Comparison of ENCODE assay signal across 12 cellular contexts in the genomic region with DNA sequence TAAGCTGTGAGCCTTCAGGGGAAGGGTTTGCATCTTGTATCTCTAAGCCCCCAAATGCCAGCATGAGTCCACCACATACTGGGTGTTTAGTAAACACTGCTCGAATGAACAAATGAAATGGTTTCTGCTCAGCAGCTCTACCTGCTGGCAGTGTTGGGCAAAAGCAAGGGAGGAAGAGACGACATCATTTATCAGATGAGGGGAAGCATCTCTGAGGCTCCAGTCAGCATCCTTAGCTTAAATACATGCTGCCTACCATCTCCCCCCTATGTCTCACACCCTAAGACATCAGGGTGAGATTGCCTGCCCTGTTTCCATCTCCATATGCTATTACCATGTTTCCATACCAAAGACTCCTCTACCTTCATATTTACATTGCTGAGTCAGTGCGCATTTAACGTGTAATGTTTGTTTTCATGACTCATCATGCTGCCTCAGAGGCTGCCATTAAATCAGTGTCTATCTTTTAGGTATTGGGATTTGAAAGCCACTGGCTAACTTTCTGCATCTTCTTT.
A peak's percentile ranks its signal among the peaks of the same experiment; 100 is the strongest.
DNase-seq lines count a peak whose midpoint lies in the region; ATAC-seq and TF ChIP-seq lines count a peak whose summit lies in the region.
"Had no signal": no experiment of that assay in that cellular context is flagged by ENCODE, and none has a peak within 500 bp of the region (broad histone marks: within the 10 kb centered on the region; RNA-seq: fewer than 3 reads in every experiment).

No MANE protein-coding gene starts in this region.

- H3K4me3 Mint-ChIP-seq in activated CD8-positive, alpha-beta T cell treated with anti-CD3 and anti-CD28 coated beads for 36 hours, result no peak overlapping the region
- no peak overlapping the region for H3K4me3 Mint-ChIP-seq in osteocyte (ENCODE audit: unreplicated experiment)
- H3K4me3 Mint-ChIP-seq: CD4-positive, CD25-positive, alpha-beta regulatory T cell; memory B cell had no signal

- H4K20me1 ChIP-seq in SK-N-SH (ENCODE audit: insufficient read depth) (no peaks in the 10 kb centered on the region), KMS-11 (ENCODE audit: insufficient read depth) (no peaks in the 10 kb centered on the region)

- H3K27me3 Mint-ChIP-seq in activated CD8-positive, alpha-beta T cell treated with anti-CD3 and anti-CD28 coated beads for 36 hours, result peaks cover 10% of the 10 kb centered on the region
- no peaks in the 10 kb centered on the region for H3K27me3 Mint-ChIP-seq in osteocyte (ENCODE audit: unreplicated experiment)

- intact Hi-C loops in activated CD8-positive, alpha-beta T cell treated with anti-CD3 and anti-CD28 coated beads for 36 hours (cut with micrococcal nuclease), result no loop called here

- no peaks in the 10 kb centered on the region for H3K27me3 ChIP-seq in SK-N-SH (ENCODE audit: insufficient read depth)
- no peaks in the 10 kb centered on the region for H3K27me3 ChIP-seq in KMS-11 (ENCODE audit: insufficient read depth, low read depth)
- H3K27me3 ChIP-seq: body of pancreas had no signal

- H3K27ac ChIP-seq in SK-N-SH (ENCODE audit: low read depth in 2 of 2, low read length in 1 of 2) (no peak overlapping the region), KMS-11 (no peak overlapping the region)
- H3K27ac ChIP-seq: body of pancreas had no signal

- H3K9ac ChIP-seq in SK-N-SH, result no peak overlapping the region
- H3K9ac ChIP-seq in KMS-11, result no peak overlapping the region

- H3K79me2 ChIP-seq in SK-N-SH (ENCODE audit: insufficient read depth) (no peaks in the 10 kb centered on the region), KMS-11 (ENCODE audit: insufficient read depth, low read depth) (no peaks in the 10 kb centered on the region)

- H3K27ac Mint-ChIP-seq in activated CD8-positive, alpha-beta T cell treated with anti-CD3 and anti-CD28 coated beads for 36 hours, result no peak overlapping the region
- H3K27ac Mint-ChIP-seq in osteocyte (ENCODE audit: unreplicated experiment), result no peak overlapping the region
- H3K27ac Mint-ChIP-seq: memory B cell had no signal

- no peak overlapping the region for H3K4me3 ChIP-seq in SK-N-SH (ENCODE audit: low read depth in 2 of 2, low read length in 1 of 2)
- H3K4me3 ChIP-seq in KMS-11 (IDR thresholded peaks at IDR 0.05; ENCODE audit: insufficient read depth, low read depth, low read length), result no peak overlapping the region
- H3K4me3 ChIP-seq: body of pancreas had no signal

- no peak for ATAC-seq in SK-N-SH treated with all-trans-retinoic acid at 6 μM for 48 hours
- peak; percentile 34 for ATAC-seq in activated CD8-positive, alpha-beta T cell treated with anti-CD3 and anti-CD28 coated beads for 36 hours
- no peak for ATAC-seq in HG03095 (IDR thresholded peaks at IDR 0.05; ENCODE audit: unreplicated experiment)
- no peak for ATAC-seq in HG02610 (IDR thresholded peaks at IDR 0.05; ENCODE audit: unreplicated experiment)
- ATAC-seq in HG03460 (IDR thresholded peaks at IDR 0.05; ENCODE audit: unreplicated experiment), result no peak
- ATAC-seq: body of pancreas had no signal

- H3K9me2 ChIP-seq in SK-N-SH, result no peaks in the 10 kb centered on the region

- H3F3A ChIP-seq in SK-N-SH (replicated peaks; ENCODE audit: insufficient read depth), result no peaks in the 10 kb centered on the region

- POLR2A ChIA-PET in SK-N-SH (lab: Yijun Ruan, JAX), result interaction anchor here (0.8 kb wide), 1 partner anchor 14 kb away, joined by 3 read pairs; no protein-coding TSS in a partner anchor
- POLR2A ChIA-PET in activated CD8-positive, alpha-beta T cell treated with anti-CD3 and anti-CD28 coated beads for 36 hours (lab: Charles Lee), result interaction anchor here (0.8 kb wide), 1 partner anchor 341 kb away, joined by 3 read pairs; no protein-coding TSS in a partner anchor

- H3K4me2 ChIP-seq in SK-N-SH (no peak overlapping the region), KMS-11 (no peak overlapping the region)

- no peaks in the 10 kb centered on the region for H3K9me3 ChIP-seq in SK-N-SH
- H3K9me3 ChIP-seq: body of pancreas had no signal

- TF ChIP-seq RAD21 in SK-N-SH (IDR thresholded peaks at IDR 0.05; ENCODE audit: low read length), result peak; percentile 61

- DNase-seq in SK-N-SH (peak; percentile 27), osteocyte (ENCODE audit: extremely low spot score, unreplicated experiment) (no peak)
- DNase-seq in activated CD8-positive, alpha-beta T cell treated with anti-CD3 and anti-CD28 coated beads for 36 hours, result peak; percentile 18
- DNase-seq: body of pancreas, SW 1271 had no signal

- no peak for TF ChIP-seq EP300 in SK-N-SH (IDR thresholded peaks at IDR 0.05; ENCODE audit: borderline replicate concordance in 1 of 2, low read depth in 1 of 2, low read length in 1 of 2)

- no peaks in the 10 kb centered on the region for H3K4me1 Mint-ChIP-seq in activated CD8-positive, alpha-beta T cell treated with anti-CD3 and anti-CD28 coated beads for 36 hours (ENCODE audit: low read depth)
- H3K4me1 Mint-ChIP-seq in osteocyte (ENCODE audit: unreplicated experiment), result no peaks in the 10 kb centered on the region
- H3K4me1 Mint-ChIP-seq: CD4-positive, CD25-positive, alpha-beta regulatory T cell; memory B cell had no signal

- TF ChIP-seq CTCF in SK-N-SH (IDR thresholded peaks at IDR 0.05) (no peak), KMS-11 (conservative IDR thresholded peaks at IDR 0.05; ENCODE audit: low read depth, low read length) (peak; percentile 59), osteocyte (IDR thresholded peaks at IDR 0.05) (peak; percentile 12)
- peak; percentile 17 for TF ChIP-seq CTCF in activated CD8-positive, alpha-beta T cell treated with anti-CD3 and anti-CD28 coated beads for 36 hours (IDR thresholded peaks at IDR 0.05)

- H3K4me1 ChIP-seq in SK-N-SH (ENCODE audit: control insufficient read depth in 1 of 2, insufficient read depth in 2 of 2, low read depth in 1 of 2, low read length in 1 of 2) (no peaks in the 10 kb centered on the region), KMS-11 (ENCODE audit: low read depth, poor library complexity, severe bottlenecking) (no peaks in the 10 kb centered on the region)
- H3K4me1 ChIP-seq: body of pancreas had no signal

- no peak overlapping the region for H2AFZ ChIP-seq in SK-N-SH (ENCODE audit: low read depth)
- no peak overlapping the region for H2AFZ ChIP-seq in KMS-11 (ENCODE audit: low read depth)

- H3K36me3 Mint-ChIP-seq in activated CD8-positive, alpha-beta T cell treated with anti-CD3 and anti-CD28 coated beads for 36 hours (ENCODE audit: low read depth), result no peaks in the 10 kb centered on the region
- H3K36me3 Mint-ChIP-seq in osteocyte (ENCODE audit: unreplicated experiment), result no peaks in the 10 kb centered on the region
- H3K36me3 Mint-ChIP-seq: CD4-positive, CD25-positive, alpha-beta regulatory T cell; memory B cell had no signal

- H3K9me3 Mint-ChIP-seq in activated CD8-positive, alpha-beta T cell treated with anti-CD3 and anti-CD28 coated beads for 36 hours, result no peaks in the 10 kb centered on the region
- H3K9me3 Mint-ChIP-seq in osteocyte (ENCODE audit: unreplicated experiment), result peaks cover 18% of the 10 kb centered on the region

- CTCF ChIA-PET in SK-N-SH (lab: Yijun Ruan, JAX), result interaction anchor here (0.6 to 4.8 kb wide), 13 partner anchors 9 to 342 kb away, joined by 3 to 25 read pairs (median 4); no protein-coding TSS in a partner anchor
- CTCF ChIA-PET in activated CD8-positive, alpha-beta T cell treated with anti-CD3 and anti-CD28 coated beads for 36 hours (lab: Charles Lee), result interaction anchor here (0.8 to 2.2 kb wide), 4 partner anchors 49 to 268 kb away, joined by 3 to 16 read pairs (median 4); no protein-coding TSS in a partner anchor

- H3K36me3 ChIP-seq in SK-N-SH (replicated peaks in 1 of 2; ENCODE audit: control insufficient read depth in 1 of 2, insufficient read depth in 2 of 2, low read length in 1 of 2) (no peaks in the 10 kb centered on the region), KMS-11 (ENCODE audit: insufficient read depth) (no peaks in the 10 kb centered on the region)

- 25% methylated on average over 4 of the region's 4 CpGs for WGBS in SK-N-SH (ENCODE audit: low lambda C conversion rate)

TF ChIP-seq in SK-N-SH, 30 proteins besides CTCF, POLR2A, EP300 and RAD21:
- TF ChIP-seq YY1 (IDR thresholded peaks at IDR 0.05; ENCODE audit: low read depth), result no peak
- TF ChIP-seq GABPA (IDR thresholded peaks at IDR 0.05; ENCODE audit: low read depth), result no peak
- TF ChIP-seq MXI1 (IDR thresholded peaks at IDR 0.05; ENCODE audit: low read depth, low read length), result no peak
- TF ChIP-seq SMC3 (IDR thresholded peaks at IDR 0.05; ENCODE audit: low read depth, low read length), result peak; percentile 51; the same call in 1 of the 2 replicates
- no peak for TF ChIP-seq POLR2AphosphoS5 (IDR thresholded peaks at IDR 0.05; ENCODE audit: low read depth, low read length)

TF ChIP-seq in SK-N-SH treated with all-trans-retinoic acid at 6 μM for 48 hours, 23 proteins besides CTCF, POLR2A, EP300 and RAD21 (continues in another document):
- TF ChIP-seq POU6F1 (CRISPR knock-in tag; IDR thresholded peaks at IDR 0.05; ENCODE audit: borderline replicate concordance, low read depth) (no peak), CSDC2 (CRISPR knock-in tag; IDR thresholded peaks at IDR 0.05) (no peak), ESRRG (CRISPR knock-in tag; IDR thresholded peaks at IDR 0.05) (no peak), OSR1 (CRISPR knock-in tag; IDR thresholded peaks at IDR 0.05) (no peak), SNAI2 (CRISPR knock-in tag; IDR thresholded peaks at IDR 0.05) (no peak), GLIS3 (CRISPR knock-in tag; IDR thresholded peaks at IDR 0.05) (no peak), TOX (CRISPR knock-in tag; IDR thresholded peaks at IDR 0.05; ENCODE audit: borderline replicate concordance) (no peak), ZNF8 (CRISPR knock-in tag; IDR thresholded peaks at IDR 0.05) (no peak), ZFP30 (CRISPR knock-in tag; IDR thresholded peaks at IDR 0.05) (no peak)
